Comparison of ENCODE assay signal across 3 cellular contexts in genomic region chr2:25356088-25356487, GRCh38.
A peak's percentile ranks its signal among the peaks of the same experiment; 100 is the strongest.
TF ChIP-seq lines count a peak whose summit lies in the region.

No MANE protein-coding gene starts in this region.

TF ChIP-seq in HEK293, 187 proteins besides CTCF, POLR2A, EP300 and RAD21:
- TF ChIP-seq ZNF324 (tag by site-specific recombination; IDR thresholded peaks at IDR 0.05) (no peak), ZNF560 (tag by site-specific recombination; IDR thresholded peaks at IDR 0.05; ENCODE audit: borderline replicate concordance) (no peak), ZNF660 (tag by site-specific recombination; IDR thresholded peaks at IDR 0.05) (no peak), ZSCAN30 (tag by site-specific recombination; IDR thresholded peaks at IDR 0.05) (no peak), ZNF341 (tag by site-specific recombination; IDR thresholded peaks at IDR 0.05; ENCODE audit: low read depth) (peak; percentile 69), ELK4 (IDR thresholded peaks at IDR 0.05; ENCODE audit: borderline replicate concordance, low read depth, low read length) (no peak)
- TF ChIP-seq, protein P1, sequence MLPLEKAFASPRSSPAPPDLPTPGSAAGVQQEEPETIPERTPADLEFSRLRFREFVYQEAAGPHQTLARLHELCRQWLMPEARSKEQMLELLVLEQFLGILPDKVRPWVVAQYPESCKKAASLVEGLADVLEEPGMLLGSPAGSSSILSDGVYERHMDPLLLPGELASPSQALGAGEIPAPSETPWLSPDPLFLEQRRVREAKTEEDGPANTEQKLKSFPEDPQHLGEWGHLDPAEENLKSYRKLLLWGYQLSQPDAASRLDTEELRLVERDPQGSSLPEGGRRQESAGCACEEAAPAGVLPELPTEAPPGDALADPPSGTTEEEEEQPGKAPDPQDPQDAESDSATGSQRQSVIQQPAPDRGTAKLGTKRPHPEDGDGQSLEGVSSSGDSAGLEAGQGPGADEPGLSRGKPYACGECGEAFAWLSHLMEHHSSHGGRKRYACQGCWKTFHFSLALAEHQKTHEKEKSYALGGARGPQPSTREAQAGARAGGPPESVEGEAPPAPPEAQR (tag by site-specific recombination; IDR thresholded peaks at IDR 0.05), result no peak
- TF ChIP-seq, protein P2, sequence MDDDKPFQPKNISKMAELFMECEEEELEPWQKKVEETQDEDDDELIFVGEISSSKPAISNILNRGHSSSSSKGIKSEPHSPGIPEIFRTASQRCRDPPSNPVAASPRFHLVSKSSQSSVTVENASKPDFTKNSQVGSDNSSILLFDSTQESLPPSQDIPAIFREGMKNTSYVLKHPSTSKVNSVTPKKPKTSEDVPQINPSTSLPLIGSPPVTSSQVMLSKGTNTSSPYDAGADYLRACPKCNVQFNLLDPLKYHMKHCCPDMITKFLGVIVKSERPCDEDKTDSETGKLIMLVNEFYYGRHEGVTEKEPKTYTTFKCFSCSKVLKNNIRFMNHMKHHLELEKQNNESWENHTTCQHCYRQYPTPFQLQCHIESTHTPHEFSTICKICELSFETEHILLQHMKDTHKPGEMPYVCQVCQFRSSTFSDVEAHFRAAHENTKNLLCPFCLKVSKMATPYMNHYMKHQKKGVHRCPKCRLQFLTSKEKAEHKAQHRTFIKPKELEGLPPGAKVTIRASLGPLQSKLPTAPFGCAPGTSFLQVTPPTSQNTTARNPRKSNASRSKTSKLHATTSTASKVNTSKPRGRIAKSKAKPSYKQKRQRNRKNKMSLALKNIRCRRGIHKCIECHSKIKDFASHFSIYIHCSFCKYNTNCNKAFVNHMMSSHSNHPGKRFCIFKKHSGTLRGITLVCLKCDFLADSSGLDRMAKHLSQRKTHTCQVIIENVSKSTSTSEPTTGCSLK (tag by site-specific recombination; IDR thresholded peaks at IDR 0.05), result no peak
TF ChIP-seq in HEK293: peak in this region for 1.

TF ChIP-seq in endothelial cell of umbilical vein, 7 proteins besides CTCF, POLR2A, EP300 and RAD21:
- TF ChIP-seq MYC (IDR thresholded peaks at IDR 0.05; ENCODE audit: low read depth, low read length) (no peak), GATA2 (IDR thresholded peaks at IDR 0.05; ENCODE audit: insufficient read depth, insufficient read length, low read depth, low read length) (no peak), JUN (IDR thresholded peaks at IDR 0.05; ENCODE audit: borderline replicate concordance, insufficient read depth, insufficient read length, low read depth) (no peak)

TF ChIP-seq in GM23338, 12 proteins besides CTCF, POLR2A, EP300 and RAD21:
- TF ChIP-seq EZH2 (IDR thresholded peaks at IDR 0.05; ENCODE audit: low read depth, unreplicated experiment), result no peak
- TF ChIP-seq CREB1 (CRISPR knock-in tag; IDR thresholded peaks at IDR 0.05; ENCODE audit: low read depth), result no peak
- no peak for TF ChIP-seq NANOG (IDR thresholded peaks at IDR 0.05; ENCODE audit: borderline replicate concordance)
- TF ChIP-seq ZNF114 (CRISPR knock-in tag; IDR thresholded peaks at IDR 0.05), result no peak
- no peak for TF ChIP-seq ZNF331 (CRISPR knock-in tag; IDR thresholded peaks at IDR 0.05; ENCODE audit: low read depth)
- no peak for TF ChIP-seq JUNB (IDR thresholded peaks at IDR 0.05; ENCODE audit: unreplicated experiment)
- TF ChIP-seq, protein P3, sequence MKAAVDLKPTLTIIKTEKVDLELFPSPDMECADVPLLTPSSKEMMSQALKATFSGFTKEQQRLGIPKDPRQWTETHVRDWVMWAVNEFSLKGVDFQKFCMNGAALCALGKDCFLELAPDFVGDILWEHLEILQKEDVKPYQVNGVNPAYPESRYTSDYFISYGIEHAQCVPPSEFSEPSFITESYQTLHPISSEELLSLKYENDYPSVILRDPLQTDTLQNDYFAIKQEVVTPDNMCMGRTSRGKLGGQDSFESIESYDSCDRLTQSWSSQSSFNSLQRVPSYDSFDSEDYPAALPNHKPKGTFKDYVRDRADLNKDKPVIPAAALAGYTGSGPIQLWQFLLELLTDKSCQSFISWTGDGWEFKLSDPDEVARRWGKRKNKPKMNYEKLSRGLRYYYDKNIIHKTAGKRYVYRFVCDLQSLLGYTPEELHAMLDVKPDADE (IDR thresholded peaks at IDR 0.05), result no peak
- TF ChIP-seq EZH2phosphoT487 (IDR thresholded peaks at IDR 0.05; ENCODE audit: unreplicated experiment), result no peak
- no peak for TF ChIP-seq POLR2AphosphoS5 (IDR thresholded peaks at IDR 0.05; ENCODE audit: low read depth)
- TF ChIP-seq, protein P4, sequence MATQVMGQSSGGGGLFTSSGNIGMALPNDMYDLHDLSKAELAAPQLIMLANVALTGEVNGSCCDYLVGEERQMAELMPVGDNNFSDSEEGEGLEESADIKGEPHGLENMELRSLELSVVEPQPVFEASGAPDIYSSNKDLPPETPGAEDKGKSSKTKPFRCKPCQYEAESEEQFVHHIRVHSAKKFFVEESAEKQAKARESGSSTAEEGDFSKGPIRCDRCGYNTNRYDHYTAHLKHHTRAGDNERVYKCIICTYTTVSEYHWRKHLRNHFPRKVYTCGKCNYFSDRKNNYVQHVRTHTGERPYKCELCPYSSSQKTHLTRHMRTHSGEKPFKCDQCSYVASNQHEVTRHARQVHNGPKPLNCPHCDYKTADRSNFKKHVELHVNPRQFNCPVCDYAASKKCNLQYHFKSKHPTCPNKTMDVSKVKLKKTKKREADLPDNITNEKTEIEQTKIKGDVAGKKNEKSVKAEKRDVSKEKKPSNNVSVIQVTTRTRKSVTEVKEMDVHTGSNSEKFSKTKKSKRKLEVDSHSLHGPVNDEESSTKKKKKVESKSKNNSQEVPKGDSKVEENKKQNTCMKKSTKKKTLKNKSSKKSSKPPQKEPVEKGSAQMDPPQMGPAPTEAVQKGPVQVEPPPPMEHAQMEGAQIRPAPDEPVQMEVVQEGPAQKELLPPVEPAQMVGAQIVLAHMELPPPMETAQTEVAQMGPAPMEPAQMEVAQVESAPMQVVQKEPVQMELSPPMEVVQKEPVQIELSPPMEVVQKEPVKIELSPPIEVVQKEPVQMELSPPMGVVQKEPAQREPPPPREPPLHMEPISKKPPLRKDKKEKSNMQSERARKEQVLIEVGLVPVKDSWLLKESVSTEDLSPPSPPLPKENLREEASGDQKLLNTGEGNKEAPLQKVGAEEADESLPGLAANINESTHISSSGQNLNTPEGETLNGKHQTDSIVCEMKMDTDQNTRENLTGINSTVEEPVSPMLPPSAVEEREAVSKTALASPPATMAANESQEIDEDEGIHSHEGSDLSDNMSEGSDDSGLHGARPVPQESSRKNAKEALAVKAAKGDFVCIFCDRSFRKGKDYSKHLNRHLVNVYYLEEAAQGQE (IDR thresholded peaks at IDR 0.05; ENCODE audit: unreplicated experiment), result no peak
- TF ChIP-seq, protein P5, sequence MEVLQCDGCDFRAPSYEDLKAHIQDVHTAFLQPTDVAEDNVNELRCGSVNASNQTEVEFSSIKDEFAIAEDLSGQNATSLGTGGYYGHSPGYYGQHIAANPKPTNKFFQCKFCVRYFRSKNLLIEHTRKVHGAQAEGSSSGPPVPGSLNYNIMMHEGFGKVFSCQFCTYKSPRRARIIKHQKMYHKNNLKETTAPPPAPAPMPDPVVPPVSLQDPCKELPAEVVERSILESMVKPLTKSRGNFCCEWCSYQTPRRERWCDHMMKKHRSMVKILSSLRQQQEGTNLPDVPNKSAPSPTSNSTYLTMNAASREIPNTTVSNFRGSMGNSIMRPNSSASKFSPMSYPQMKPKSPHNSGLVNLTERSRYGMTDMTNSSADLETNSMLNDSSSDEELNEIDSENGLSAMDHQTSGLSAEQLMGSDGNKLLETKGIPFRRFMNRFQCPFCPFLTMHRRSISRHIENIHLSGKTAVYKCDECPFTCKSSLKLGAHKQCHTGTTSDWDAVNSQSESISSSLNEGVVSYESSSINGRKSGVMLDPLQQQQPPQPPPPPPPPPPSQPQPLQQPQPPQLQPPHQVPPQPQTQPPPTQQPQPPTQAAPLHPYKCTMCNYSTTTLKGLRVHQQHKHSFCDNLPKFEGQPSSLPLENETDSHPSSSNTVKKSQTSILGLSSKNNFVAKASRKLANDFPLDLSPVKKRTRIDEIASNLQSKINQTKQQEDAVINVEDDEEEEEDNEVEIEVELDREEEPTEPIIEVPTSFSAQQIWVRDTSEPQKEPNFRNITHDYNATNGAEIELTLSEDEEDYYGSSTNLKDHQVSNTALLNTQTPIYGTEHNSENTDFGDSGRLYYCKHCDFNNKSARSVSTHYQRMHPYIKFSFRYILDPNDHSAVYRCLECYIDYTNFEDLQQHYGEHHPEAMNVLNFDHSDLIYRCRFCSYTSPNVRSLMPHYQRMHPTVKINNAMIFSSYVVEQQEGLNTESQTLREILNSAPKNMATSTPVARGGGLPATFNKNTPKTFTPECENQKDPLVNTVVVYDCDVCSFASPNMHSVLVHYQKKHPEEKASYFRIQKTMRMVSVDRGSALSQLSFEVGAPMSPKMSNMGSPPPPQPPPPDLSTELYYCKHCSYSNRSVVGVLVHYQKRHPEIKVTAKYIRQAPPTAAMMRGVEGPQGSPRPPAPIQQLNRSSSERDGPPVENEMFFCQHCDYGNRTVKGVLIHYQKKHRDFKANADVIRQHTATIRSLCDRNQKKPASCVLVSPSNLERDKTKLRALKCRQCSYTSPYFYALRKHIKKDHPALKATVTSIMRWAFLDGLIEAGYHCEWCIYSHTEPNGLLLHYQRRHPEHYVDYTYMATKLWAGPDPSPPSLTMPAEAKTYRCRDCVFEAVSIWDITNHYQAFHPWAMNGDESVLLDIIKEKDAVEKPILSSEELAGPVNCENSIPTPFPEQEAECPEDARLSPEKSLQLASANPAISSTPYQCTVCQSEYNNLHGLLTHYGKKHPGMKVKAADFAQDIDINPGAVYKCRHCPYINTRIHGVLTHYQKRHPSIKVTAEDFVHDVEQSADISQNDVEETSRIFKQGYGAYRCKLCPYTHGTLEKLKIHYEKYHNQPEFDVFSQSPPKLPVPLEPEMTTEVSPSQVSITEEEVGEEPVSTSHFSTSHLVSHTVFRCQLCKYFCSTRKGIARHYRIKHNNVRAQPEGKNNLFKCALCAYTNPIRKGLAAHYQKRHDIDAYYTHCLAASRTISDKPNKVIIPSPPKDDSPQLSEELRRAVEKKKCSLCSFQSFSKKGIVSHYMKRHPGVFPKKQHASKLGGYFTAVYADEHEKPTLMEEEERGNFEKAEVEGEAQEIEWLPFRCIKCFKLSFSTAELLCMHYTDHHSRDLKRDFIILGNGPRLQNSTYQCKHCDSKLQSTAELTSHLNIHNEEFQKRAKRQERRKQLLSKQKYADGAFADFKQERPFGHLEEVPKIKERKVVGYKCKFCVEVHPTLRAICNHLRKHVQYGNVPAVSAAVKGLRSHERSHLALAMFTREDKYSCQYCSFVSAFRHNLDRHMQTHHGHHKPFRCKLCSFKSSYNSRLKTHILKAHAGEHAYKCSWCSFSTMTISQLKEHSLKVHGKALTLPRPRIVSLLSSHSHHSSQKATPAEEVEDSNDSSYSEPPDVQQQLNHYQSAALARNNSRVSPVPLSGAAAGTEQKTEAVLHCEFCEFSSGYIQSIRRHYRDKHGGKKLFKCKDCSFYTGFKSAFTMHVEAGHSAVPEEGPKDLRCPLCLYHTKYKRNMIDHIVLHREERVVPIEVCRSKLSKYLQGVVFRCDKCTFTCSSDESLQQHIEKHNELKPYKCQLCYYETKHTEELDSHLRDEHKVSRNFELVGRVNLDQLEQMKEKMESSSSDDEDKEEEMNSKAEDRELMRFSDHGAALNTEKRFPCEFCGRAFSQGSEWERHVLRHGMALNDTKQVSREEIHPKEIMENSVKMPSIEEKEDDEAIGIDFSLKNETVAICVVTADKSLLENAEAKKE (CRISPR knock-in tag; IDR thresholded peaks at IDR 0.05), result no peak
- TF ChIP-seq STAT1 (IDR thresholded peaks at IDR 0.05; ENCODE audit: unreplicated experiment), result no peak
